24 cellular contexts compared by ENCODE assay signal in genomic region chr6:88712243-88712936, GRCh38.
"Had no signal": no experiment of that assay in that cellular context is flagged by ENCODE, and none has a peak within 500 bp of the region (broad histone marks: within the 10 kb centered on the region; RNA-seq: fewer than 3 reads in every experiment).

No MANE protein-coding gene starts in this region.

- H3K9me3 ChIP-seq: SJCRH30, SK-N-SH had no signal

- H3K9ac ChIP-seq: SK-N-SH had no signal

- DNase-seq: activated CD4-positive, alpha-beta memory T cell treated with anti-CD3 and anti-CD28 coated beads for 36 hours; activated CD4-positive, alpha-beta T cell treated with anti-CD3 and anti-CD28 coated beads, Interleukin-2, amount 10 ng/mL, durations not matched to agents 7 days and 5 days; activated CD4-positive, CD25-positive, alpha-beta regulatory T cell; activated CD8-positive, alpha-beta memory T cell treated with anti-CD3 and anti-CD28 coated beads for 24 hours; activated gamma-delta T cell; activated naive CD4-positive, alpha-beta T cell treated with anti-CD3 and anti-CD28 coated beads for 36 hours; activated T-cell treated with anti-CD3 and anti-CD28 coated beads, Interleukin-2, amount 50 U/mL, for 4 hours; amygdala; KG1; NCI-H1092; NCI-H1417; NCI-H2029; NCI-H2107; NCI-H2171 treated with DMSO at 0.1 percent for 48 hours; NCI-H345; NCI-H510A; NCI-H526 treated with DMSO at 0.1 percent for 48 hours; OCI-M1; RPMI8226; SJCRH30; SK-N-SH; T-helper 1 cell had no signal

- H3K27ac ChIP-seq: SJCRH30, VCaP had no signal

- H3K4me1 Mint-ChIP-seq: activated CD4-positive, alpha-beta T cell treated with anti-CD3 and anti-CD28 coated beads, Interleukin-2, amount 10 ng/mL, durations not matched to agents 7 days and 5 days had no signal

- H3K27me3 ChIP-seq: SJCRH30 had no signal

- H3K27ac Mint-ChIP-seq: activated CD4-positive, alpha-beta memory T cell treated with anti-CD3 and anti-CD28 coated beads for 36 hours; activated CD4-positive, alpha-beta T cell treated with anti-CD3 and anti-CD28 coated beads, Interleukin-2, amount 10 ng/mL, durations not matched to agents 7 days and 5 days; activated naive CD4-positive, alpha-beta T cell treated with anti-CD3 and anti-CD28 coated beads for 36 hours; activated naive CD8-positive, alpha-beta T cell had no signal

- H3K4me3 ChIP-seq: SJCRH30 had no signal

- H3K27me3 Mint-ChIP-seq: activated CD4-positive, alpha-beta memory T cell treated with anti-CD3 and anti-CD28 coated beads for 36 hours; activated CD4-positive, alpha-beta T cell treated with anti-CD3 and anti-CD28 coated beads, Interleukin-2, amount 10 ng/mL, durations not matched to agents 7 days and 5 days; activated naive CD8-positive, alpha-beta T cell had no signal

- H3K4me3 Mint-ChIP-seq: activated CD4-positive, alpha-beta memory T cell treated with anti-CD3 and anti-CD28 coated beads for 36 hours; activated CD4-positive, alpha-beta T cell treated with anti-CD3 and anti-CD28 coated beads, Interleukin-2, amount 10 ng/mL, durations not matched to agents 7 days and 5 days; activated naive CD4-positive, alpha-beta T cell treated with anti-CD3 and anti-CD28 coated beads for 36 hours; activated naive CD8-positive, alpha-beta T cell; activated T-cell treated with anti-CD3 and anti-CD28 coated beads, Interleukin-2, amount 50 U/mL, for 4 hours had no signal

- H3K4me1 ChIP-seq: SJCRH30 had no signal

- H3K4me2 ChIP-seq: SK-N-SH had no signal
